In the genomic region with DNA sequence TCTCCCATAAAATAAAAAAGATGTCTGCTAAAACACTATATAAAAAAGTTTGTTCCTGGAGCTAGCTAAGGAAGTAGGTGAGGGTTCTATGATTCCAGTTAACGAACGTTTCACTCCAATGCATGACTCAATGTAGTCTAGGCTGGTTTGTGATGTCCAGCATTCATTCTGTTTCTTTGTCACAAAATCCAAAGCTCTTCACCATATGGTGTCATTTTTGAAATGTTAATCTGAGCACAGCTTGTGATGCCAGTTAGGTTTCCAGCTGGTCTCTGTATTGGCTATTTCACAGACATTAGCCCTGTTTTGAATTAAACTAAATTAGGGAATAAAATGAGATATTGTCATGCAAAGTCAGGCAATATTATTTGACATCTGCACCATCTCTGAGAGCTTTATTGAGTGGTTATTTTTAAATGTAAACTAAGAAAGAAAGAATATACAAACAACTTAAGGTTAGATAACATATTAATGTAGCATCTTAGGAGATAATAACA, we compare ENCODE assay signal across 28 cellular contexts.
"Had no signal": no experiment of that assay in that cellular context is flagged by ENCODE, and none has a peak within 500 bp of the region (broad histone marks: within the 10 kb centered on the region; RNA-seq: fewer than 3 reads in every experiment).

No MANE protein-coding gene starts in this region.

- H3K4me1 Mint-ChIP-seq: activated naive CD8-positive, alpha-beta T cell treated with anti-CD3 and anti-CD28 coated beads for 36 hours; naive B cell; stimulated activated effector memory CD8-positive, alpha-beta T cell treated with anti-CD3 and anti-CD28 coated beads, Interleukin-12 subunit alpha, Interleukin-12 subunit beta, amount 100 ng/mL, for 72 hours; stimulated activated naive CD8-positive, alpha-beta T cell treated with anti-CD3 and anti-CD28 coated beads, Interleukin-15, amount 100 ng/mL, for 72 hours had no signal

- H3K27me3 Mint-ChIP-seq: type B pancreatic cell had no signal

- H3K27ac Mint-ChIP-seq: activated CD4-positive, alpha-beta memory T cell treated with anti-CD3 and anti-CD28 coated beads for 36 hours; activated naive CD4-positive, alpha-beta T cell treated with anti-CD3 and anti-CD28 coated beads for 36 hours; activated naive CD8-positive, alpha-beta T cell treated with anti-CD3 and anti-CD28 coated beads for 36 hours; activated T-helper 1 cell treated with anti-CD3 and anti-CD28 coated beads, Interleukin-12 subunit alpha, Interleukin-12 subunit beta, Interleukin-2, Interleukin-4 antibody, amounts not matched to agents 30 ng/mL and 10 ng/mL and 1 ng/mL, durations not matched to agents 14 hours and 24 hours and 36 hours; effector memory CD8-positive, alpha-beta T cell; mesothelial cell of epicardium; naive B cell; stimulated activated effector memory CD8-positive, alpha-beta T cell treated with anti-CD3 and anti-CD28 coated beads, Interleukin-12 subunit alpha, Interleukin-12 subunit beta, amount 100 ng/mL, for 72 hours; stimulated activated naive CD8-positive, alpha-beta T cell treated with anti-CD3 and anti-CD28 coated beads, Interleukin-15, amount 100 ng/mL, for 72 hours; type B pancreatic cell had no signal

- ATAC-seq: body of pancreas; effector memory CD8-positive, alpha-beta T cell; foreskin keratinocyte; left colon; pancreas; stimulated activated effector memory CD8-positive, alpha-beta T cell treated with anti-CD3 and anti-CD28 coated beads, Interleukin-12 subunit alpha, Interleukin-12 subunit beta, amount 100 ng/mL, for 72 hours; stimulated activated naive CD8-positive, alpha-beta T cell treated with anti-CD3 and anti-CD28 coated beads, Interleukin-15, amount 100 ng/mL, for 72 hours had no signal

- DNase-seq: activated CD4-positive, alpha-beta memory T cell treated with anti-CD3 and anti-CD28 coated beads for 36 hours; activated CD4-positive, alpha-beta T cell treated with anti-CD3 and anti-CD28 coated beads for 4 hours; activated CD8-positive, alpha-beta memory T cell treated with anti-CD3 and anti-CD28 coated beads, Interleukin-2, amount 50 U/mL, for 4 hours; activated effector memory CD4-positive, alpha-beta T cell treated with anti-CD3 and anti-CD28 coated beads, Interleukin-2, amount 50 U/mL, for 16 hours; activated naive CD4-positive, alpha-beta T cell treated with anti-CD3 and anti-CD28 coated beads for 36 hours; activated naive CD8-positive, alpha-beta T cell treated with anti-CD3 and anti-CD28 coated beads for 36 hours; activated T-cell treated with anti-CD3 and anti-CD28 coated beads, Interleukin-2, amount 50 U/mL, for 1 hour; adrenal gland; aorta; body of pancreas; cortex of kidney; effector memory CD8-positive, alpha-beta T cell; foreskin keratinocyte; left colon; mammary epithelial cell; naive B cell; pancreas; sigmoid colon; small intestine; stimulated activated CD4-positive, alpha-beta T cell treated with anti-CD3 and anti-CD28 coated beads, Interleukin-4, amount 100 ng/mL, for 24 hours; stimulated activated naive CD8-positive, alpha-beta T cell treated with anti-CD3 and anti-CD28 coated beads, Interleukin-15, amount 100 ng/mL, for 72 hours; substantia nigra; T-helper 9 cell; uterus had no signal

- H3K9me3 Mint-ChIP-seq: activated CD4-positive, alpha-beta memory T cell treated with anti-CD3 and anti-CD28 coated beads for 36 hours; activated naive CD4-positive, alpha-beta T cell treated with anti-CD3 and anti-CD28 coated beads for 36 hours; activated naive CD8-positive, alpha-beta T cell treated with anti-CD3 and anti-CD28 coated beads for 36 hours; activated T-helper 1 cell treated with anti-CD3 and anti-CD28 coated beads, Interleukin-12 subunit alpha, Interleukin-12 subunit beta, Interleukin-2, Interleukin-4 antibody, amounts not matched to agents 30 ng/mL and 10 ng/mL and 1 ng/mL, durations not matched to agents 14 hours and 24 hours and 36 hours; effector memory CD8-positive, alpha-beta T cell; stimulated activated effector memory CD8-positive, alpha-beta T cell treated with anti-CD3 and anti-CD28 coated beads, Interleukin-12 subunit alpha, Interleukin-12 subunit beta, amount 100 ng/mL, for 72 hours; stimulated activated naive CD8-positive, alpha-beta T cell treated with anti-CD3 and anti-CD28 coated beads, Interleukin-15, amount 100 ng/mL, for 72 hours; type B pancreatic cell had no signal

- H3K4me3 Mint-ChIP-seq: activated CD4-positive, alpha-beta memory T cell treated with anti-CD3 and anti-CD28 coated beads for 36 hours; activated naive CD4-positive, alpha-beta T cell treated with anti-CD3 and anti-CD28 coated beads for 36 hours; activated naive CD8-positive, alpha-beta T cell treated with anti-CD3 and anti-CD28 coated beads for 36 hours; activated T-helper 1 cell treated with anti-CD3 and anti-CD28 coated beads, Interleukin-12 subunit alpha, Interleukin-12 subunit beta, Interleukin-2, Interleukin-4 antibody, amounts not matched to agents 30 ng/mL and 10 ng/mL and 1 ng/mL, durations not matched to agents 14 hours and 24 hours and 36 hours; effector memory CD8-positive, alpha-beta T cell; mesothelial cell of epicardium; naive B cell; stimulated activated effector memory CD8-positive, alpha-beta T cell treated with anti-CD3 and anti-CD28 coated beads, Interleukin-12 subunit alpha, Interleukin-12 subunit beta, amount 100 ng/mL, for 72 hours; stimulated activated naive CD8-positive, alpha-beta T cell treated with anti-CD3 and anti-CD28 coated beads, Interleukin-15, amount 100 ng/mL, for 72 hours; type B pancreatic cell had no signal

- H3K36me3 Mint-ChIP-seq: activated CD4-positive, alpha-beta memory T cell treated with anti-CD3 and anti-CD28 coated beads for 36 hours; activated naive CD8-positive, alpha-beta T cell treated with anti-CD3 and anti-CD28 coated beads for 36 hours; mesothelial cell of epicardium; naive B cell; stimulated activated effector memory CD8-positive, alpha-beta T cell treated with anti-CD3 and anti-CD28 coated beads, Interleukin-12 subunit alpha, Interleukin-12 subunit beta, amount 100 ng/mL, for 72 hours; type B pancreatic cell had no signal
